ENCODE assay signal across 30 cellular contexts in genomic region chrX:148905376-148905775, GRCh38.
"Had no signal": no experiment of that assay in that cellular context is flagged by ENCODE, and none has a peak within 500 bp of the region (broad histone marks: within the 10 kb centered on the region; RNA-seq: fewer than 3 reads in every experiment).

No MANE protein-coding gene starts in this region.

- DNase-seq: activated CD4-positive, alpha-beta T cell treated with anti-CD3 and anti-CD28 coated beads, Interleukin-2, amount 10 ng/mL, durations not matched to agents 24 days and 14 days; activated CD4-positive, alpha-beta T cell treated with anti-CD3 and anti-CD28 coated beads, Interleukin-2, amount 50 U/mL, for 4 hours; activated CD8-positive, alpha-beta T cell treated with anti-CD3 and anti-CD28 coated beads for 36 hours; activated gamma-delta T cell; activated naive CD4-positive, alpha-beta T cell treated with Interleukin-2 at 50 U/mL for 16 hours; activated naive CD8-positive, alpha-beta T cell treated with anti-CD3 and anti-CD28 coated beads, Interleukin-2, amount 50 U/mL, for 24 hours; activated T-cell treated with anti-CD3 and anti-CD28 coated beads, Interleukin-2, amount 50 U/mL, for 24 hours; amniotic stem cell; aorta; NCI-H1092 treated with DMSO at 0.1 percent for 48 hours; NCI-H1417; NCI-H146; NCI-H187 treated with DMSO at 0.1 percent for 48 hours; NCI-H2081 treated with DMSO at 0.1 percent for 48 hours; NCI-H226; NCI-H446 treated with DMSO at 0.1 percent for 48 hours; NCI-H524; PC-3; Peyer's patch; SIG-M5; T-helper 1 cell; T-helper 2 cell; T-helper 9 cell; WERI-Rb-1 had no signal

- H3K4me1 Mint-ChIP-seq: activated CD4-positive, alpha-beta T cell treated with anti-CD3 and anti-CD28 coated beads, Interleukin-2, amount 10 ng/mL, durations not matched to agents 24 days and 14 days; activated naive CD4-positive, alpha-beta T cell treated with anti-CD3 and anti-CD28 coated beads, Interleukin-2, amount 50 U/mL, for 24 hours; activated naive CD8-positive, alpha-beta T cell treated with anti-CD3 and anti-CD28 coated beads, Interleukin-2, amount 50 U/mL, for 24 hours had no signal

- H3K4me3 Mint-ChIP-seq: activated CD4-positive, alpha-beta T cell treated with anti-CD3 and anti-CD28 coated beads, Interleukin-2, amount 10 ng/mL, durations not matched to agents 24 days and 14 days; activated CD8-positive, alpha-beta T cell treated with anti-CD3 and anti-CD28 coated beads for 36 hours; activated naive CD4-positive, alpha-beta T cell treated with anti-CD3 and anti-CD28 coated beads, Interleukin-2, amount 50 U/mL, for 24 hours; activated naive CD8-positive, alpha-beta T cell treated with anti-CD3 and anti-CD28 coated beads, Interleukin-2, amount 50 U/mL, for 24 hours; activated T-cell treated with anti-CD3 and anti-CD28 coated beads, Interleukin-2, amount 50 U/mL, for 24 hours had no signal

- H3K27ac ChIP-seq: breast epithelium, Peyer's patch, RWPE1, WERI-Rb-1 had no signal

- H3K27me3 Mint-ChIP-seq: activated CD4-positive, alpha-beta T cell treated with anti-CD3 and anti-CD28 coated beads, Interleukin-2, amount 10 ng/mL, durations not matched to agents 24 days and 14 days; activated CD8-positive, alpha-beta T cell treated with anti-CD3 and anti-CD28 coated beads for 36 hours; activated naive CD4-positive, alpha-beta T cell treated with anti-CD3 and anti-CD28 coated beads, Interleukin-2, amount 50 U/mL, for 24 hours; activated naive CD8-positive, alpha-beta T cell treated with anti-CD3 and anti-CD28 coated beads, Interleukin-2, amount 50 U/mL, for 24 hours had no signal

- ATAC-seq: activated CD8-positive, alpha-beta T cell treated with anti-CD3 and anti-CD28 coated beads for 36 hours; activated naive CD8-positive, alpha-beta T cell treated with anti-CD3 and anti-CD28 coated beads, Interleukin-2, amount 50 U/mL, for 24 hours; PC-3; Right ventricle myocardium inferior; SK-N-SH treated with all-trans-retinoic acid at 6 μM for 48 hours had no signal

- H3K9me3 ChIP-seq: breast epithelium, Peyer's patch had no signal

- H3K27me3 ChIP-seq: breast epithelium, Peyer's patch had no signal

- H3K4me1 ChIP-seq: breast epithelium, Peyer's patch had no signal

- H3K27ac Mint-ChIP-seq: activated CD4-positive, alpha-beta T cell treated with anti-CD3 and anti-CD28 coated beads, Interleukin-2, amount 10 ng/mL, durations not matched to agents 24 days and 14 days; activated CD8-positive, alpha-beta T cell treated with anti-CD3 and anti-CD28 coated beads for 36 hours; activated naive CD4-positive, alpha-beta T cell treated with anti-CD3 and anti-CD28 coated beads, Interleukin-2, amount 50 U/mL, for 24 hours; activated naive CD8-positive, alpha-beta T cell treated with anti-CD3 and anti-CD28 coated beads, Interleukin-2, amount 50 U/mL, for 24 hours; activated T-cell treated with anti-CD3 and anti-CD28 coated beads, Interleukin-2, amount 50 U/mL, for 24 hours; activated T-helper 2 cell treated with anti-CD3 and anti-CD28 coated beads, Interferon-gamma antibody, Interleukin-2, Interleukin-4, amounts not matched to agents 10 μg/mL and 5 μg/mL and 100 μg/mL, durations not matched to agents 14 hours and 24 hours and 36 hours had no signal

- H3K9me3 Mint-ChIP-seq: activated CD4-positive, alpha-beta T cell treated with anti-CD3 and anti-CD28 coated beads, Interleukin-2, amount 10 ng/mL, durations not matched to agents 24 days and 14 days; activated naive CD4-positive, alpha-beta T cell treated with anti-CD3 and anti-CD28 coated beads, Interleukin-2, amount 50 U/mL, for 24 hours; activated T-cell treated with anti-CD3 and anti-CD28 coated beads, Interleukin-2, amount 50 U/mL, for 24 hours; activated T-helper 2 cell treated with anti-CD3 and anti-CD28 coated beads, Interferon-gamma antibody, Interleukin-2, Interleukin-4, amounts not matched to agents 10 μg/mL and 5 μg/mL and 100 μg/mL, durations not matched to agents 14 hours and 24 hours and 36 hours had no signal
